Comparison of ENCODE assay signal across 23 cellular contexts in genomic region chr4:20287246-20287645, GRCh38. TPM values are rescaled to one million over a fixed set of nuclear protein-coding genes. Genes with fewer than 3 reads are reported as not detected.
DNase-seq lines count a peak whose midpoint lies in the region; ATAC-seq and TF ChIP-seq lines count a peak whose summit lies in the region.
"Had no signal": no experiment of that assay in that cellular context is flagged by ENCODE, and none has a peak within 500 bp of the region (broad histone marks: within the 10 kb centered on the region; RNA-seq: fewer than 3 reads in every experiment).

No MANE protein-coding gene starts in this region.

- H3K27ac Mint-ChIP-seq in GM23338 (peak overlapping the region; percentile 37; the same call in 1 of the 2 replicates), neural crest cell (ENCODE audit: unreplicated experiment) (peak overlapping the region; percentile 1)

- no peak overlapping the region for H3K4me3 Mint-ChIP-seq in GM23338
- no peak overlapping the region for H3K4me3 Mint-ChIP-seq in neural crest cell

- H3K9me3 ChIP-seq in RWPE2 (ENCODE audit: severe bottlenecking): no peaks in the 10 kb centered on the region
- H3K9me3 ChIP-seq: HAP-1, SJCRH30 had no signal

- DNase-seq in GM23338 (ENCODE audit: low spot score) (no peak), RWPE2 (ENCODE audit: low spot score) (no peak), epithelial cell of prostate (ENCODE audit: low read depth, low spot score) (no peak), neural crest cell (ENCODE audit: low read depth, low spot score) (no peak), SIG-M5 treated with dmso at 0.1 percent for 504 hours (lab: John Stamatoyannopoulos, UW; ENCODE audit: unreplicated experiment) (no peak), activated T-cell treated with anti-CD3 and anti-CD28 coated beads for 4 hours (no peak), AG20443 (ENCODE audit: low spot score) (no peak)
- DNase-seq: ACHN, AML-193, DMS79, MV-4-11, NCI-H1417, NCI-H187, NCI-H2107, NCI-H510A treated with DMSO at 0.1 percent for 48 hours, NCI-H82, OCI-M1, RPMI8226, SJCRH30 had no signal

- H3K4me3 ChIP-seq in GM23338 (no peak overlapping the region), RWPE2 (ENCODE audit: severe bottlenecking) (no peak overlapping the region)
- H3K4me3 ChIP-seq: HAP-1, K562, SJCRH30 had no signal

- H3K4me2 ChIP-seq in GM23338: no peak overlapping the region

- no peaks in the 10 kb centered on the region for H3F3A ChIP-seq in GM23338 (replicated peaks; ENCODE audit: low read depth)

- H3K9me3 Mint-ChIP-seq in GM23338: no peaks in the 10 kb centered on the region
- H3K9me3 Mint-ChIP-seq in neural crest cell: no peaks in the 10 kb centered on the region

- H2AFZ ChIP-seq in GM23338: no peak overlapping the region

- H3K27me3 ChIP-seq in GM23338 (ENCODE audit: insufficient read depth) (no peaks in the 10 kb centered on the region), RWPE2 (ENCODE audit: insufficient read depth, poor library complexity, severe bottlenecking) (no peaks in the 10 kb centered on the region)
- H3K27me3 ChIP-seq: SJCRH30 had no signal

- TF ChIP-seq CTCF in GM23338 (conservative IDR thresholded peaks at IDR 0.05; ENCODE audit: low read depth in 2 of 2) (no peak), RWPE2 (IDR thresholded peaks at IDR 0.05; ENCODE audit: poor library complexity, severe bottlenecking) (no peak), neural crest cell (conservative IDR thresholded peaks at IDR 0.05) (no peak)

- no peaks in the 10 kb centered on the region for H3K79me2 ChIP-seq in GM23338 (replicated peaks; ENCODE audit: insufficient read depth)

- peaks cover 17% of the 10 kb centered on the region for H3K4me1 ChIP-seq in GM23338 (ENCODE audit: insufficient read depth)
- peaks cover 33% of the 10 kb centered on the region for H3K4me1 ChIP-seq in RWPE2 (ENCODE audit: insufficient read depth, poor library complexity, severe bottlenecking)
- H3K4me1 ChIP-seq: SJCRH30 had no signal

- H3K36me3 Mint-ChIP-seq in GM23338 (ENCODE audit: low read depth) (no peaks in the 10 kb centered on the region), neural crest cell (ENCODE audit: low read depth) (no peaks in the 10 kb centered on the region)

- H3K36me3 ChIP-seq in GM23338 (ENCODE audit: insufficient read depth) (no peaks in the 10 kb centered on the region), RWPE2 (ENCODE audit: low read depth) (no peaks in the 10 kb centered on the region)
- H3K36me3 ChIP-seq: HAP-1, SJCRH30 had no signal

- H3K27me3 Mint-ChIP-seq in GM23338 (ENCODE audit: insufficient read depth, low read depth, poor library complexity): peaks cover 2% of the 10 kb centered on the region
- no peaks in the 10 kb centered on the region for H3K27me3 Mint-ChIP-seq in neural crest cell (ENCODE audit: low read depth)

- peaks cover 37% of the 10 kb centered on the region for H3K4me1 Mint-ChIP-seq in GM23338
- H3K4me1 Mint-ChIP-seq in neural crest cell: peaks cover 15% of the 10 kb centered on the region

- no peak for ATAC-seq in GM23338
- peak; percentile 47; the same call in 2 of the 3 replicates for ATAC-seq in RWPE2 (ENCODE audit: low read depth)
- ATAC-seq: K562 had no signal

- H3K9me2 ChIP-seq in GM23338 (ENCODE audit: insufficient read depth): no peaks in the 10 kb centered on the region; the same call in 1 of the 2 replicates

- H3K27ac ChIP-seq in GM23338 (ENCODE audit: low read depth) (no peak overlapping the region), RWPE2 (ENCODE audit: poor library complexity, severe bottlenecking) (peak overlapping the region; percentile 90), epithelial cell of prostate (peak overlapping the region; percentile 71)
- H3K27ac ChIP-seq: C4-2B, SJCRH30 had no signal

- no peaks in the 10 kb centered on the region for H4K20me1 ChIP-seq in GM23338 (replicated peaks; ENCODE audit: insufficient read depth)

TF ChIP-seq in GM23338, 12 proteins besides CTCF, POLR2A, EP300 and RAD21 (continues in another document):
- TF ChIP-seq ZNF114 (CRISPR knock-in tag; IDR thresholded peaks at IDR 0.05): no peak
- no peak for TF ChIP-seq ETS1 (IDR thresholded peaks at IDR 0.05)
- TF ChIP-seq NANOG (IDR thresholded peaks at IDR 0.05; ENCODE audit: borderline replicate concordance): no peak
- no peak for TF ChIP-seq STAT1 (IDR thresholded peaks at IDR 0.05; ENCODE audit: unreplicated experiment)
- TF ChIP-seq REST (IDR thresholded peaks at IDR 0.05; ENCODE audit: unreplicated experiment): no peak

RNA-seq across cellular contexts. Expression of gene SLIT2, which starts 35.5 kb away (rescaled TPM):
- total RNA-seq in GM23338 (2014; rRNA removed; shearing (Covaris generic)): 5.6 and 5.7 TPM in 2 replicates
- 4.9 and 5.2 TPM in 2 replicates for polyA plus RNA-seq in GM23338 (2016; fragmentation: Nextera tagmentation; extraction: Ambion mirVana)
- total RNA-seq in neural crest cell: 21.8 and 22.1 TPM in 2 replicates
- total RNA-seq: G401 had no signal
